21 cellular contexts compared by ENCODE assay signal in genomic region chr4:87365348-87365747, GRCh38. TPM values are rescaled to one million over a fixed set of nuclear protein-coding genes. Genes with fewer than 3 reads are reported as not detected.
DNase-seq lines count a peak whose midpoint lies in the region; ATAC-seq and TF ChIP-seq lines count a peak whose summit lies in the region.
"Had no signal": no experiment of that assay in that cellular context is flagged by ENCODE, and none has a peak within 500 bp of the region (broad histone marks: within the 10 kb centered on the region; RNA-seq: fewer than 3 reads in every experiment).

No MANE protein-coding gene starts in this region.

- no peak overlapping the region for H3K23ac ChIP-seq in mesendoderm (ENCODE audit: low read length)

- no peaks in the 10 kb centered on the region for H3K79me2 ChIP-seq in mesendoderm (ENCODE audit: control insufficient read depth, insufficient read depth, low read length)

- no peaks in the 10 kb centered on the region for H3K9me3 Mint-ChIP-seq in activated CD4-positive, alpha-beta T cell treated with anti-CD3 and anti-CD28 coated beads, Interleukin-2, amount 10 ng/mL, durations not matched to agents 7 days and 5 days
- no peaks in the 10 kb centered on the region for H3K9me3 Mint-ChIP-seq in dendritic cell treated with granulocyte-macrophage colony-stimulating factor and Interleukin-4, amounts not matched to agents 40 ng/mL and 50 ng/mL, for 4 days
- H3K9me3 Mint-ChIP-seq: CD8-positive, alpha-beta T cell had no signal

- no peak overlapping the region for H3K56ac ChIP-seq in mesendoderm (ENCODE audit: low read length)

- H4K8ac ChIP-seq in mesendoderm (ENCODE audit: low read depth, low read length), result no peak overlapping the region

- H3K4ac ChIP-seq in mesendoderm (ENCODE audit: low read depth, low read length), result no peak overlapping the region

- H4K5ac ChIP-seq in mesendoderm (ENCODE audit: low read length), result no peak overlapping the region

- WGBS in mesendoderm (ENCODE audit: extremely low coverage, insufficient coverage, low lambda C conversion rate), result no CpG with 5 or more reads among the region's 1 CpG

- TF ChIP-seq CTCF in foreskin keratinocyte (conservative IDR thresholded peaks at IDR 0.05), result no peak

- H2BK120ac ChIP-seq in mesendoderm (ENCODE audit: low read depth, low read length), result no peak overlapping the region

- no peaks in the 10 kb centered on the region for H3K4me1 Mint-ChIP-seq in activated CD4-positive, alpha-beta T cell treated with anti-CD3 and anti-CD28 coated beads, Interleukin-2, amount 10 ng/mL, durations not matched to agents 7 days and 5 days
- H3K4me1 Mint-ChIP-seq in dendritic cell treated with granulocyte-macrophage colony-stimulating factor and Interleukin-4, amounts not matched to agents 40 ng/mL and 50 ng/mL, for 4 days (ENCODE audit: low read depth), result no peaks in the 10 kb centered on the region
- H3K4me1 Mint-ChIP-seq: CD14-positive monocyte had no signal

- intact Hi-C loops in dendritic cell treated with granulocyte-macrophage colony-stimulating factor and Interleukin-4, amounts not matched to agents 40 ng/mL and 50 ng/mL, for 4 days (cut with micrococcal nuclease), result no loop called here

- H3K36me3 ChIP-seq in mesendoderm (ENCODE audit: control insufficient read depth, insufficient read depth, low read length), result no peaks in the 10 kb centered on the region

- DNase-seq in activated CD4-positive, alpha-beta T cell treated with anti-CD3 and anti-CD28 coated beads, Interleukin-2, amount 10 ng/mL, durations not matched to agents 7 days and 5 days, result no peak
- DNase-seq in activated CD4-positive, alpha-beta T cell treated with anti-CD3 and anti-CD28 coated beads, Interleukin-2, amount 50 U/mL, for 4 hours, result no peak
- DNase-seq in mesendoderm (peak; percentile 31), foreskin keratinocyte (no peak), SK-N-DZ (ENCODE audit: low spot score) (no peak), HCEC 1CT (no peak)
- DNase-seq: 8988T; CD8-positive, alpha-beta T cell; DMS 273 treated with DMSO at 0.1 percent for 48 hours; DMS53; DND-41; EL; GOT3; H7 had no signal

- H3K27ac Mint-ChIP-seq in activated CD4-positive, alpha-beta T cell treated with anti-CD3 and anti-CD28 coated beads, Interleukin-2, amount 10 ng/mL, durations not matched to agents 7 days and 5 days, result peak overlapping the region; percentile 41
- H3K27ac Mint-ChIP-seq in dendritic cell treated with granulocyte-macrophage colony-stimulating factor and Interleukin-4, amounts not matched to agents 40 ng/mL and 50 ng/mL, for 4 days, result peak overlapping the region; percentile 40
- H3K27ac Mint-ChIP-seq: CD8-positive, alpha-beta T cell had no signal

- no peak overlapping the region for H2BK5ac ChIP-seq in mesendoderm (ENCODE audit: low read length)

- CTCF ChIA-PET in activated CD4-positive, alpha-beta T cell treated with anti-CD3 and anti-CD28 coated beads, Interleukin-2, amount 10 ng/mL, durations not matched to agents 7 days and 5 days (lab: Charles Lee), result no interaction called here

- peaks cover 38% of the 10 kb centered on the region for H3K36me3 Mint-ChIP-seq in activated CD4-positive, alpha-beta T cell treated with anti-CD3 and anti-CD28 coated beads, Interleukin-2, amount 10 ng/mL, durations not matched to agents 7 days and 5 days (ENCODE audit: low read depth)
- peaks cover 84% of the 10 kb centered on the region for H3K36me3 Mint-ChIP-seq in dendritic cell treated with granulocyte-macrophage colony-stimulating factor and Interleukin-4, amounts not matched to agents 40 ng/mL and 50 ng/mL, for 4 days (ENCODE audit: low read depth)

- no peaks in the 10 kb centered on the region for H3K79me1 ChIP-seq in mesendoderm (ENCODE audit: low read length)

- no peaks in the 10 kb centered on the region for H3K27me3 Mint-ChIP-seq in activated CD4-positive, alpha-beta T cell treated with anti-CD3 and anti-CD28 coated beads, Interleukin-2, amount 10 ng/mL, durations not matched to agents 7 days and 5 days
- no peaks in the 10 kb centered on the region for H3K27me3 Mint-ChIP-seq in dendritic cell treated with granulocyte-macrophage colony-stimulating factor and Interleukin-4, amounts not matched to agents 40 ng/mL and 50 ng/mL, for 4 days

- H3K27me3 ChIP-seq in mesendoderm (ENCODE audit: insufficient read depth, low read length, poor library complexity), result no peaks in the 10 kb centered on the region
- H3K27me3 ChIP-seq in foreskin keratinocyte, result no peaks in the 10 kb centered on the region
- H3K27me3 ChIP-seq: BLaER1 had no signal

- H3K4me3 Mint-ChIP-seq in activated CD4-positive, alpha-beta T cell treated with anti-CD3 and anti-CD28 coated beads, Interleukin-2, amount 10 ng/mL, durations not matched to agents 7 days and 5 days, result no peak overlapping the region
- no peak overlapping the region for H3K4me3 Mint-ChIP-seq in dendritic cell treated with granulocyte-macrophage colony-stimulating factor and Interleukin-4, amounts not matched to agents 40 ng/mL and 50 ng/mL, for 4 days
- H3K4me3 Mint-ChIP-seq: CD14-positive monocyte; CD8-positive, alpha-beta T cell had no signal

- H2BK15ac ChIP-seq in mesendoderm (replicated peaks; ENCODE audit: low read depth), result no peak overlapping the region

- ATAC-seq in foreskin keratinocyte, result no peak
- ATAC-seq: CD8-positive, alpha-beta T cell; GM12878 had no signal

- H2AK5ac ChIP-seq in mesendoderm (ENCODE audit: low read length), result no peak overlapping the region

- H3K4me3 ChIP-seq in mesendoderm (ENCODE audit: low read length), result no peak overlapping the region
- H3K4me3 ChIP-seq: BLaER1, GM12878 had no signal

- no peak overlapping the region for H3K18ac ChIP-seq in mesendoderm (ENCODE audit: low read length)

- H3K4me1 ChIP-seq in mesendoderm (ENCODE audit: control insufficient read depth, low read depth, low read length), result no peaks in the 10 kb centered on the region
- no peaks in the 10 kb centered on the region for H3K4me1 ChIP-seq in foreskin keratinocyte
- H3K4me1 ChIP-seq: BLaER1 had no signal

- POLR2A ChIA-PET in activated CD4-positive, alpha-beta T cell treated with anti-CD3 and anti-CD28 coated beads, Interleukin-2, amount 10 ng/mL, durations not matched to agents 7 days and 5 days (lab: Charles Lee), result no interaction called here

- H3K4me2 ChIP-seq in mesendoderm (ENCODE audit: low read length), result no peak overlapping the region
- H3K4me2 ChIP-seq: BLaER1 had no signal

- no peak overlapping the region for H3K27ac ChIP-seq in mesendoderm (ENCODE audit: low read depth, low read length)
- no peak overlapping the region for H3K27ac ChIP-seq in foreskin keratinocyte
- H3K27ac ChIP-seq: BLaER1 had no signal

- H3K9ac ChIP-seq in mesendoderm (ENCODE audit: low read length), result no peak overlapping the region
- H3K9ac ChIP-seq: BLaER1 had no signal

RNA-seq across cellular contexts. Expression of gene HSD17B11, which starts 25.6 kb away (rescaled TPM):
- total RNA-seq in activated CD4-positive, alpha-beta T cell treated with anti-CD3 and anti-CD28 coated beads, Interleukin-2, amount 10 ng/mL, durations not matched to agents 7 days and 5 days, result 10 to 100 TPM; 33.6 TPM
- 6.6 TPM for polyA plus RNA-seq in mesendoderm (2013, experiment 1 of 2)
- 6.2 TPM for polyA plus RNA-seq in mesendoderm (2013, experiment 2 of 2)
- total RNA-seq in foreskin keratinocyte, result 6.5 and 8.6 TPM in 2 replicates
- polyA plus RNA-seq in foreskin keratinocyte, result 5.2 and 5.7 TPM in 2 replicates
- 108 and 115 TPM in 2 replicates for polyA plus RNA-seq in SK-N-DZ (2014; cell fraction: cytosol; rRNA removed)
- polyA plus RNA-seq in SK-N-DZ (2014; cell fraction: nucleus; rRNA removed), result 51.3 and 60.0 TPM in 2 replicates

RNA-seq across cellular contexts. Expression of gene HSD17B13, which starts 42.7 kb away (rescaled TPM):
- total RNA-seq in activated CD4-positive, alpha-beta T cell treated with anti-CD3 and anti-CD28 coated beads, Interleukin-2, amount 10 ng/mL, durations not matched to agents 7 days and 5 days, result under 1 TPM in 1 of 2 experiments, not detected in 1; 0.07 TPM
- polyA plus RNA-seq in mesendoderm (2013, experiment 1 of 2), result not detected
- not detected for polyA plus RNA-seq in mesendoderm (2013, experiment 2 of 2)
- 0.04 TPM in 1 of 2 replicates, not detected in the other for total RNA-seq in foreskin keratinocyte
- polyA plus RNA-seq in foreskin keratinocyte, result not detected in 2 replicates
- polyA plus RNA-seq in SK-N-DZ (2014; cell fraction: cytosol; rRNA removed), result 0.03 TPM in 1 of 2 replicates, not detected in the other
- 0.24 and 0.70 TPM in 2 replicates for polyA plus RNA-seq in SK-N-DZ (2014; cell fraction: nucleus; rRNA removed)
- total RNA-seq: A673, G401, HT-29 had no signal

RNA-seq across cellular contexts. Expression of gene NUDT9, which starts 57.0 kb away (rescaled TPM):
- 10 to 100 TPM; 11.7 to 11.9 TPM for total RNA-seq in activated CD4-positive, alpha-beta T cell treated with anti-CD3 and anti-CD28 coated beads, Interleukin-2, amount 10 ng/mL, durations not matched to agents 7 days and 5 days
- 24.6 TPM for polyA plus RNA-seq in mesendoderm (2013, experiment 1 of 2)
- polyA plus RNA-seq in mesendoderm (2013, experiment 2 of 2), result 24.0 TPM
- 15.1 and 18.2 TPM in 2 replicates for total RNA-seq in foreskin keratinocyte
- polyA plus RNA-seq in foreskin keratinocyte, result 21.1 and 21.2 TPM in 2 replicates
- 9.2 and 10.7 TPM in 2 replicates for polyA plus RNA-seq in SK-N-DZ (2014; cell fraction: cytosol; rRNA removed)
- 9.8 and 18.1 TPM in 2 replicates for polyA plus RNA-seq in SK-N-DZ (2014; cell fraction: nucleus; rRNA removed)
